In genomic region chr7:41659539-41659938, GRCh38 we compare ENCODE assay signal across 34 cellular contexts.
"Had no signal": no experiment of that assay in that cellular context is flagged by ENCODE, and none has a peak within 500 bp of the region (broad histone marks: within the 10 kb centered on the region; RNA-seq: fewer than 3 reads in every experiment).

No MANE protein-coding gene starts in this region.

- H3K9me3 ChIP-seq: MG63 had no signal

- H3K36me3 ChIP-seq: MG63 had no signal

- H3K27me3 ChIP-seq: MG63 had no signal

- DNase-seq: Karpas-422, Kasumi-1, MG63, MM.1S, MV-4-11, NCI-H1048, NCI-H1092, NCI-H1092 treated with DMSO at 0.1 percent for 48 hours, NCI-H1105, NCI-H1105 treated with DMSO at 0.1 percent for 48 hours, NCI-H1417, NCI-H1417 treated with DMSO at 0.1 percent for 48 hours, NCI-H1436, NCI-H1436 treated with DMSO at 0.1 percent for 48 hours, NCI-H146, NCI-H1694, NCI-H1694 treated with DMSO at 0.1 percent for 48 hours, NCI-H187, NCI-H187 treated with DMSO at 0.1 percent for 48 hours, NCI-H1930, NCI-H2029, NCI-H2029 treated with DMSO at 0.1 percent for 48 hours, NCI-H2081, NCI-H2081 treated with DMSO at 0.1 percent for 48 hours, NCI-H2107, NCI-H2171, NCI-H2171 treated with DMSO at 0.1 percent for 48 hours, NCI-H2227 treated with DMSO at 0.1 percent for 48 hours, NCI-H226, NCI-H345, NCI-H446, NCI-H446 treated with DMSO at 0.1 percent for 48 hours, NCI-H510A, NCI-H510A treated with DMSO at 0.1 percent for 48 hours had no signal

- H3K4me3 ChIP-seq: MG63 had no signal
